In the genomic region with DNA sequence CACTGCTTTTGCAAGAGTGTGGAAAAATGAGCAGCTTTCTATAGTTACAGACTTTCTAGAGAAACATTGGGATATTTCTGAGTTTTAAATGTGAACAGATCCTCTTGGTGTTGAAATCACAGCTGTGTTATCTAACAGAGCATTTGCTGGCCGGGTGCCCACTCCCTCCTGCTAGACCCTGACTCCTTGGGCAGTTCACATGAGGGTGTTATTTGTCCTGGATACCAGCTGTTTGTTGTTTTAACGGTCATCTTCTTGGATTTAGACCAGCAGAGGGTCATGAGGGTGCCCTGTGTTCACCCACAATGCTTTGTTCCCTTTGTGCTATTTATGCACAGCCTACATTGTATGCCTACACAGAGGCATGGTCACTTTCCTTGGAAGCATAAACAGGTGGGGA, we compare ENCODE assay signal across 16 cellular contexts.
DNase-seq lines count a peak whose midpoint lies in the region; ATAC-seq, FAIRE-seq and TF ChIP-seq lines count a peak whose summit lies in the region.
"Had no signal": no experiment of that assay in that cellular context is flagged by ENCODE, and none has a peak within 500 bp of the region (broad histone marks: within the 10 kb centered on the region; RNA-seq: fewer than 3 reads in every experiment).

No MANE protein-coding gene starts in this region.

- TF ChIP-seq RAD21 in HepG2 (CRISPR knock-in tag; IDR thresholded peaks at IDR 0.05) = no peak

- no peak overlapping the region for H3K4me2 ChIP-seq in HepG2 (ENCODE audit: low read depth, low read length)

- H3K9ac ChIP-seq in colonic mucosa (ENCODE audit: low read depth in 2 of 2, low read length in 2 of 2) = no peak overlapping the region
- H3K9ac ChIP-seq in HepG2 (ENCODE audit: insufficient read depth, low read depth, low read length) = no peak overlapping the region

- H3K9me3 ChIP-seq in right atrium auricular region (no peaks in the 10 kb centered on the region), colonic mucosa (no peaks in the 10 kb centered on the region), HepG2 (ENCODE audit: low read length) (no peaks in the 10 kb centered on the region)
- H3K9me3 ChIP-seq: breast epithelium, vagina had no signal

- in situ Hi-C loops in HepG2 (cut with HindIII; ENCODE audit: extremely low pct_ligation_motif_present, low pct_unique_long_range_greater_than_20kb) = loop anchor here (10.0 kb wide), 1 partner anchor 165 kb away; no protein-coding TSS in a partner anchor

- H3K79me2 ChIP-seq in HepG2 (ENCODE audit: insufficient read depth, low read length) = no peaks in the 10 kb centered on the region

- WGBS in HepG2 (ENCODE audit: low lambda C conversion rate) = 13% methylated on average over 2 of the region's 2 CpGs

- peaks cover 14 to 45% of the 10 kb centered on the region in 2 donors for H3K36me3 Mint-ChIP-seq in activated naive CD4-positive, alpha-beta T cell treated with anti-CD3 and anti-CD28 coated beads, Interleukin-2, amount 50 U/mL, for 72 hours
- H3K36me3 Mint-ChIP-seq: natural killer cell treated with Interleukin-12 subunit alpha and Interleukin-12 subunit beta and Interleukin-15 and Interleukin-18, amount 100 ng/mL, for 72 hours had no signal

- H3K27ac Mint-ChIP-seq in activated naive CD4-positive, alpha-beta T cell treated with anti-CD3 and anti-CD28 coated beads, Interleukin-2, amount 50 U/mL, for 72 hours = no peak overlapping the region
- H3K27ac Mint-ChIP-seq: natural killer cell treated with Interleukin-12 subunit alpha and Interleukin-12 subunit beta and Interleukin-15 and Interleukin-18, amount 100 ng/mL, for 72 hours had no signal

- POLR2A ChIA-PET in HepG2 (lab: Yijun Ruan, JAX) = no interaction called here

- H3K4me1 ChIP-seq in right atrium auricular region (peaks cover 0 to 5% of the 10 kb centered on the region in 2 donors), colonic mucosa (no peaks in the 10 kb centered on the region), HepG2 (ENCODE audit: insufficient read depth, low read length) (peaks cover 17% of the 10 kb centered on the region)
- H3K4me1 ChIP-seq: breast epithelium, vagina had no signal

- H3K36me3 ChIP-seq in right atrium auricular region (no peaks in the 10 kb centered on the region), colonic mucosa (no peaks in the 10 kb centered on the region), HepG2 (replicated peaks in 1 of 2; ENCODE audit: control insufficient read depth in 1 of 2, insufficient read depth in 2 of 2, low read length in 2 of 2) (peaks cover 1 to 27% of the 10 kb centered on the region in 2 experiments; a peak in 4 of 5 replicates)
- H3K36me3 ChIP-seq: breast epithelium, vagina had no signal

- ATAC-seq in Right ventricle myocardium superior (ENCODE audit: poor library complexity) (peak; percentile 29), HepG2 (peak; percentile 86)
- no peak for ATAC-seq in activated naive CD4-positive, alpha-beta T cell treated with anti-CD3 and anti-CD28 coated beads, Interleukin-2, amount 50 U/mL, for 72 hours
- ATAC-seq: activated CD4-positive, CD25-positive, alpha-beta regulatory T cell treated with anti-CD3 and anti-CD28 coated beads, Interleukin-2, amount 50 U/mL, for 24 hours; natural killer cell treated with Interleukin-12 subunit alpha and Interleukin-12 subunit beta and Interleukin-15 and Interleukin-18, amount 100 ng/mL, for 72 hours had no signal

- no peak overlapping the region for H2AFZ ChIP-seq in HepG2 (ENCODE audit: low read length)

- intact Hi-C loops in Right ventricle myocardium superior (cut with DNase I) (no loop called here), colonic mucosa (cut with DNase I) (no loop called here), HepG2 (cut with micrococcal nuclease; ENCODE audit: unreplicated experiment) (loop anchor here (10.0 kb wide), 1 partner anchor 165 kb away; no protein-coding TSS in a partner anchor)

- no peaks in the 10 kb centered on the region for H4K20me1 ChIP-seq in HepG2 (ENCODE audit: insufficient read depth, low read length)

- TF ChIP-seq POLR2A in HepG2 (IDR thresholded peaks at IDR 0.05; ENCODE audit: insufficient read depth in 1 of 2, low read depth in 2 of 2, low read length in 2 of 2) = no peak

- no peak for FAIRE-seq in HepG2 (lab: Jason Lieb, UNC)

- peaks cover 0 to 10% of the 10 kb centered on the region in 2 donors for H3K9me3 Mint-ChIP-seq in activated naive CD4-positive, alpha-beta T cell treated with anti-CD3 and anti-CD28 coated beads, Interleukin-2, amount 50 U/mL, for 72 hours
- H3K9me3 Mint-ChIP-seq: natural killer cell treated with Interleukin-12 subunit alpha and Interleukin-12 subunit beta and Interleukin-15 and Interleukin-18, amount 100 ng/mL, for 72 hours had no signal

- no peak overlapping the region for H3K4me3 ChIP-seq in right atrium auricular region
- H3K4me3 ChIP-seq in colonic mucosa = no peak overlapping the region
- no peak overlapping the region for H3K4me3 ChIP-seq in HepG2 (replicated peaks in 1 of 3; ENCODE audit: insufficient read depth in 1 of 3, low read depth in 2 of 3, low read length in 3 of 3)
- H3K4me3 ChIP-seq: breast epithelium, vagina had no signal

- no TSS peak for BruUV-seq in HepG2 (replicated peaks; lab: Mats Ljungman, UMichigan)

- H3K27ac ChIP-seq in right atrium auricular region (no peak overlapping the region), colonic mucosa (no peak overlapping the region), HepG2 (ENCODE audit: extremely low read length, insufficient read depth, low read length) (peak overlapping the region; percentile 49)
- H3K27ac ChIP-seq: epithelial cell of prostate, vagina had no signal

- CTCF ChIA-PET in HepG2 (lab: Yijun Ruan, JAX; ENCODE audit: low intra/inter-chr PET ratio, low total read pairs) = no interaction called here

- TF ChIP-seq CTCF in right atrium auricular region (IDR thresholded peaks at IDR 0.05) (no peak), colonic mucosa (IDR thresholded peaks at IDR 0.05) (no peak), HepG2 (CRISPR knock-in tag; IDR thresholded peaks at IDR 0.05) (no peak)

- DNase-seq in Right ventricle myocardium superior (peak; percentile 65), right atrium auricular region (ENCODE audit: low spot score) (no peak), colonic mucosa (peak; percentile 20), HepG2 (ENCODE audit: low spot score) (peak; percentile 67), NCI-H524 (lab: John Stamatoyannopoulos, UW) (no peak), OCI-M1 (lab: John Stamatoyannopoulos, UW) (no peak)
- DNase-seq in activated naive CD4-positive, alpha-beta T cell treated with anti-CD3 and anti-CD28 coated beads, Interleukin-2, amount 50 U/mL, for 72 hours (ENCODE audit: low spot score in 2 of 2) = no peak
- no peak for DNase-seq in stimulated activated CD4-positive, alpha-beta T cell treated with anti-CD3 and anti-CD28 coated beads, Interleukin-4, amount 100 ng/mL, for 1 hour
- DNase-seq: activated T-cell treated with anti-CD3 and anti-CD28 coated beads, Interleukin-2, amount 50 U/mL, for 48 hours; NCI-H774; stimulated activated CD4-positive, alpha-beta T cell treated with anti-CD3 and anti-CD28 coated beads, Interleukin-15, amount 100 ng/mL, for 24 hours had no signal

- TF ChIP-seq EP300 in HepG2 (IDR thresholded peaks at IDR 0.05; ENCODE audit: low read depth in 2 of 2, low read length in 2 of 2) = peak in 1 of 2 experiments; percentile 46; a peak in 1 of 4 replicates
- no peak for TF ChIP-seq EP300 in HepG2 (CRISPR knock-in tag; IDR thresholded peaks at IDR 0.05; ENCODE audit: borderline replicate concordance)

- H3K27me3 ChIP-seq in right atrium auricular region (no peaks in the 10 kb centered on the region), colonic mucosa (no peaks in the 10 kb centered on the region), HepG2 (ENCODE audit: control insufficient read depth in 1 of 2, insufficient read depth in 2 of 2, low read length in 2 of 2) (no peaks in the 10 kb centered on the region)
- H3K27me3 ChIP-seq: breast epithelium, vagina had no signal

TF ChIP-seq in HepG2, 621 proteins besides CTCF, POLR2A, EP300 and RAD21 (continues in another document):
- TF ChIP-seq GFI1 (CRISPR knock-in tag; IDR thresholded peaks at IDR 0.05; ENCODE audit: borderline replicate concordance) = peak; percentile 39; the same call in 1 of the 2 replicates
- TF ChIP-seq RXRB (CRISPR knock-in tag; IDR thresholded peaks at IDR 0.05; ENCODE audit: borderline replicate concordance) = peak; percentile 45; the same call in 1 of the 2 replicates
- peak; percentile 45; the same call in 1 of the 2 replicates for TF ChIP-seq ZNF143 (CRISPR knock-in tag; IDR thresholded peaks at IDR 0.05)
- peak; percentile 47 to 48; a peak in 2 of 4 replicates for TF ChIP-seq NR2F1 (CRISPR knock-in tag; IDR thresholded peaks at IDR 0.05)
- TF ChIP-seq, protein P1, sequence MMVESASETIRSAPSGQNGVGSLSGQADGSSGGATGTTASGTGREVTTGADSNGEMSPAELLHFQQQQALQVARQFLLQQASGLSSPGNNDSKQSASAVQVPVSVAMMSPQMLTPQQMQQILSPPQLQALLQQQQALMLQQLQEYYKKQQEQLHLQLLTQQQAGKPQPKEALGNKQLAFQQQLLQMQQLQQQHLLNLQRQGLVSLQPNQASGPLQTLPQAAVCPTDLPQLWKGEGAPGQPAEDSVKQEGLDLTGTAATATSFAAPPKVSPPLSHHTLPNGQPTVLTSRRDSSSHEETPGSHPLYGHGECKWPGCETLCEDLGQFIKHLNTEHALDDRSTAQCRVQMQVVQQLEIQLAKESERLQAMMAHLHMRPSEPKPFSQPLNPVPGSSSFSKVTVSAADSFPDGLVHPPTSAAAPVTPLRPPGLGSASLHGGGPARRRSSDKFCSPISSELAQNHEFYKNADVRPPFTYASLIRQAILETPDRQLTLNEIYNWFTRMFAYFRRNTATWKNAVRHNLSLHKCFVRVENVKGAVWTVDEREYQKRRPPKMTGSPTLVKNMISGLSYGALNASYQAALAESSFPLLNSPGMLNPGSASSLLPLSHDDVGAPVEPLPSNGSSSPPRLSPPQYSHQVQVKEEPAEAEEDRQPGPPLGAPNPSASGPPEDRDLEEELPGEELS (CRISPR knock-in tag; IDR thresholded peaks at IDR 0.05) = 0 out of 2 replicates have a peak, but pooled peaks have one; percentile 21
- TF ChIP-seq, protein P2, sequence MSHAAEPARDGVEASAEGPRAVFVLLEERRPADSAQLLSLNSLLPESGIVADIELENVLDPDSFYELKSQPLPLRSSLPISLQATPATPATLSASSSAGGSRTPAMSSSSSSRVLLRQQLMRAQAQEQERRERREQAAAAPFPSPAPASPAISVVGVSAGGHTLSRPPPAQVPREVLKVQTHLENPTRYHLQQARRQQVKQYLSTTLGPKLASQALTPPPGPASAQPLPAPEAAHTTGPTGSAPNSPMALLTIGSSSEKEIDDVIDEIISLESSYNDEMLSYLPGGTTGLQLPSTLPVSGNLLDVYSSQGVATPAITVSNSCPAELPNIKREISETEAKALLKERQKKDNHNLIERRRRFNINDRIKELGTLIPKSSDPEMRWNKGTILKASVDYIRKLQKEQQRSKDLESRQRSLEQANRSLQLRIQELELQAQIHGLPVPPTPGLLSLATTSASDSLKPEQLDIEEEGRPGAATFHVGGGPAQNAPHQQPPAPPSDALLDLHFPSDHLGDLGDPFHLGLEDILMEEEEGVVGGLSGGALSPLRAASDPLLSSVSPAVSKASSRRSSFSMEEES (CRISPR knock-in tag; IDR thresholded peaks at IDR 0.05) = 0 out of 2 replicates have a peak, but pooled peaks have one; percentile 27
- peak; percentile 60 for TF ChIP-seq SOX5 (CRISPR knock-in tag; IDR thresholded peaks at IDR 0.05; ENCODE audit: borderline replicate concordance)

Comparison
In these comparisons a context has a peak if more than half of its experiments do, and no peak if none do; other contexts are left out.
1. DNase-seq: peak in Right ventricle myocardium superior (single experiment), colonic mucosa (single experiment) and HepG2 (single experiment); none in right atrium auricular region (single experiment), activated naive CD4-positive, alpha-beta T cell treated with anti-CD3 and anti-CD28 coated beads, Interleukin-2, amount 50 U/mL, for 72 hours (0 of 2), NCI-H524 (0 of 2), stimulated activated CD4-positive, alpha-beta T cell treated with anti-CD3 and anti-CD28 coated beads, Interleukin-4, amount 100 ng/mL, for 1 hour (single experiment) and OCI-M1 (single experiment).
2. ATAC-seq: peak in Right ventricle myocardium superior (single experiment) and HepG2 (single experiment); none in activated naive CD4-positive, alpha-beta T cell treated with anti-CD3 and anti-CD28 coated beads, Interleukin-2, amount 50 U/mL, for 72 hours (0 of 2).